ENCODE assay signal across 1 cellular context in the genomic region with DNA sequence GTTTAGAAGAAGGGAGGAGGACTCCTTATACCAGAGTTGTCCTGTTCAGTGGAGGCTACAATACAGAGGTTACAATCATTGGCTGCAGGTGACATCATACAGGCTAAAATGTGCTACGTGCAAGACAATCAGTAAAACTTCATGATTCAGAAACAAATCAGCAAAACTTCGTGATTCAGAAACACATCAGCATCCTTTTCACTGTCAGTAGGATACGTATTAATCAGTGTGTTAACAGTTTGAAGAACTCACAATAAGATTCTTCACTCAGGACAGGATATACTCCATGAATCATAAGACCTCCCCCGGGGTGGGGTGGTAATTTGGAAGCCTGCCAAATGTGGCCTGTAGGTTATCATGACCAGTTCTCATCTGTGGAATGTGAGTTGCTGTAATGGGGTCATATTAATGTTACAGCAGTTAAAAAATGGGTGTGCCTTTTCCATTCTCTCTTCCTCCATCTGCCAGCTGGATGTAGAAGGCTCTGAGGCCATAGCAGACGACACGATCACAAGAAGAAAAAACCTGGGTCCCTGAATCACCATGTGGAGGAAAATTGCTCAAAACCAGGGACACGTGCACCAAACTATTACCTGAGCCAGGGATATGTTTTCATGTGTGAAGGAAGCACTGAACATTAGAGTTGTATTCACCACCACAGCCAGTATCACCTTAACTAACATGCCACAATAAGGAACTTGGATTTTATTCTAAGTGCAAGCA.
TF ChIP-seq lines count a peak whose summit lies in the region.

No MANE protein-coding gene starts in this region.

TF ChIP-seq in SK-N-SH, 30 proteins besides CTCF, POLR2A, EP300 and RAD21 (continued from another document):
- TF ChIP-seq, protein P1, sequence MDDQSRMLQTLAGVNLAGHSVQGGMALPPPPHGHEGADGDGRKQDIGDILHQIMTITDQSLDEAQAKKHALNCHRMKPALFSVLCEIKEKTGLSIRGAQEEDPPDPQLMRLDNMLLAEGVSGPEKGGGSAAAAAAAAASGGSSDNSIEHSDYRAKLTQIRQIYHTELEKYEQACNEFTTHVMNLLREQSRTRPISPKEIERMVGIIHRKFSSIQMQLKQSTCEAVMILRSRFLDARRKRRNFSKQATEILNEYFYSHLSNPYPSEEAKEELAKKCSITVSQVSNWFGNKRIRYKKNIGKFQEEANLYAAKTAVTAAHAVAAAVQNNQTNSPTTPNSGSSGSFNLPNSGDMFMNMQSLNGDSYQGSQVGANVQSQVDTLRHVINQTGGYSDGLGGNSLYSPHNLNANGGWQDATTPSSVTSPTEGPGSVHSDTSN (IDR thresholded peaks at IDR 0.05): peak; percentile 91
- no peak for TF ChIP-seq MXI1 (IDR thresholded peaks at IDR 0.05; ENCODE audit: low read depth, low read length)
- TF ChIP-seq FOSL2 (IDR thresholded peaks at IDR 0.05; ENCODE audit: borderline replicate concordance, low read depth): peak; percentile 97
- TF ChIP-seq TCF12 (IDR thresholded peaks at IDR 0.05): peak; percentile 93
- 0 out of 2 replicates have a peak, but pooled peaks have one; percentile 29 for TF ChIP-seq SIN3A (IDR thresholded peaks at IDR 0.05; ENCODE audit: borderline replicate concordance, low read depth, low read length)
- TF ChIP-seq ELF1 (IDR thresholded peaks at IDR 0.05): no peak
- TF ChIP-seq SMC3 (IDR thresholded peaks at IDR 0.05; ENCODE audit: low read depth, low read length): no peak
